In the genomic region with DNA sequence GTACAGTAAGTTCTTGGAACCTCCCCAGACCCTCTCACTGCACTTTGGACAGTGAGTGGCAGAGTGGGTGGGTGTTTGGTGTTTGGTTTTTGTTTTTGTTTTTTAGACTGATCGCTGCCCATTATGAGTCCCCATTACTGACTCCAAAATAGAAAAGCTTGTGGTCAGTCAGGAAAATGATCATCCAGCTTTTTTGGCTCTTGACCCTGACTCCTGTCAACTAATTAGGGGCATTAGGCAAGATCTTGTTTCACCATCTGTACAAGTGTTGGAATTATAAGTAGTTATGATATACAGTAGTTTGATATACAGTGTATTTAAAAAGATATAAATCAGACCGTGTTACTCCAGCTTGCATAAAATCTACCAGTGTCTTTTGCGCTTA, we compare ENCODE assay signal across 1 cellular context.
TF ChIP-seq lines count a peak whose summit lies in the region.

No MANE protein-coding gene starts in this region.

TF ChIP-seq in endothelial cell of umbilical vein, 7 proteins besides CTCF, POLR2A, EP300 and RAD21 (continued from another document):
- TF ChIP-seq GATA2 (IDR thresholded peaks at IDR 0.05; ENCODE audit: insufficient read depth, insufficient read length, low read depth, low read length) (no peak), MYC (IDR thresholded peaks at IDR 0.05; ENCODE audit: low read depth, low read length) (no peak), FOS (IDR thresholded peaks at IDR 0.05; ENCODE audit: borderline replicate concordance, insufficient read depth, low read length) (no peak)
